ENCODE assay signal across 21 cellular contexts in the genomic region with DNA sequence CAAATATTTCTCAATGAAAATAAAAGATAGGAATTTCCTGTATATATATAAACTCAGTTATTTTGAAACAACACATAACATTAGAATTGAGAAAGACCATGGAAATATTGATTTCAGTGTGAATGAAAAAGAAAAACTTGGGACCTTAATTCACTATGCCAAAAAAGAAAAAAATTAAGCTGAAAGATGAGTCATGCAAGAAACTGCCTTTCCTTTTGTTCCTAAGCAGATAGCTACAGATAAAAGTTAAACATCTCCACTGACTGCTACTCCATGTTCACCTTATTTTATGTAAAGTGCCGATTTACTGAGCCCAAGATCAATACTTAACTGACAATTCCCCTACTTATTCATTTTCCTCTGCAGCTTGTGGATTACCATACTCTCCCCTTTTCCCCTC. TPM values are rescaled to one million over a fixed set of nuclear protein-coding genes. Genes with fewer than 3 reads are reported as not detected.
DNase-seq lines count a peak whose midpoint lies in the region; ATAC-seq, FAIRE-seq and TF ChIP-seq lines count a peak whose summit lies in the region.
"Had no signal": no experiment of that assay in that cellular context is flagged by ENCODE, and none has a peak within 500 bp of the region (broad histone marks: within the 10 kb centered on the region; RNA-seq: fewer than 3 reads in every experiment).

No MANE protein-coding gene starts in this region.

- H4K20me1 ChIP-seq in K562 (replicated peaks; ENCODE audit: control insufficient read depth, insufficient read depth, low read length): no peaks in the 10 kb centered on the region
- H4K20me1 ChIP-seq: BLaER1 had no signal

- H3K27ac ChIP-seq in HUES64 (ENCODE audit: low read depth, low read length) (peak overlapping the region; percentile 57; the same call in 1 of the 2 replicates), K562 (ENCODE audit: extremely low read depth, low read depth, low read length) (no peak overlapping the region), iPS-20b (ENCODE audit: low read length) (no peak overlapping the region)
- H3K27ac ChIP-seq: BLaER1, KMS-11 had no signal

- intact Hi-C loops in K562 (cut with micrococcal nuclease): no loop called here

- H3K27me3 ChIP-seq in HUES64 (ENCODE audit: insufficient read depth, low read length): no peaks in the 10 kb centered on the region
- no peaks in the 10 kb centered on the region for H3K27me3 ChIP-seq in K562 (ENCODE audit: control insufficient read depth in 2 of 2, insufficient read depth in 2 of 2, low read length in 2 of 2)
- no peaks in the 10 kb centered on the region for H3K27me3 ChIP-seq in iPS-20b (ENCODE audit: insufficient read depth, low read length)
- H3K27me3 ChIP-seq: BLaER1 had no signal

- no peak overlapping the region for H2AFZ ChIP-seq in K562 (ENCODE audit: low read depth, low read length)

- WGBS in HUES64: 53% methylated on average over 1 of the region's 1 CpG
- 0% methylated on average over 1 of the region's 1 CpG for WGBS in K562 (ENCODE audit: insufficient coverage, low coverage, missing lambda C conversion rate)

- BruUV-seq in K562 (replicated peaks; lab: Mats Ljungman, UMichigan): no TSS peak

- no peak for TF ChIP-seq EP300 in K562 (IDR thresholded peaks at IDR 0.05; ENCODE audit: low read length)

- in situ Hi-C loops in K562 (cut with MboI): no loop called here

- no peak overlapping the region for H3K4me2 ChIP-seq in K562 (ENCODE audit: insufficient read depth, low read length)
- H3K4me2 ChIP-seq: BLaER1, KMS-11 had no signal

- H3K9me3 ChIP-seq in HUES64 (ENCODE audit: insufficient read depth, low read depth, low read length): no peaks in the 10 kb centered on the region
- no peaks in the 10 kb centered on the region for H3K9me3 ChIP-seq in K562 (replicated peaks; ENCODE audit: control insufficient read depth, insufficient read depth, low read depth, low read length)
- H3K9me3 ChIP-seq in iPS-20b (ENCODE audit: insufficient read depth, low read depth, low read length): no peaks in the 10 kb centered on the region
- H3K9me3 ChIP-seq: BLaER1 had no signal

- H3K36me3 ChIP-seq in HUES64 (ENCODE audit: insufficient read depth, low read length): no peaks in the 10 kb centered on the region
- no peaks in the 10 kb centered on the region for H3K36me3 ChIP-seq in K562 (ENCODE audit: control insufficient read depth, insufficient read depth, low read length)
- H3K36me3 ChIP-seq in iPS-20b (ENCODE audit: insufficient read depth, low read depth, low read length): no peaks in the 10 kb centered on the region
- H3K36me3 ChIP-seq: BLaER1 had no signal

- H3K4me1 ChIP-seq in HUES64 (ENCODE audit: insufficient read depth, low read length) (peaks cover 31% of the 10 kb centered on the region), K562 (replicated peaks in 1 of 2; ENCODE audit: control insufficient read depth in 2 of 2, insufficient read depth in 2 of 2, low read length in 2 of 2) (no peaks in the 10 kb centered on the region), iPS-20b (ENCODE audit: insufficient read depth, low read length) (peaks cover 29% of the 10 kb centered on the region; the same call in 1 of the 2 replicates)
- H3K4me1 ChIP-seq: BLaER1 had no signal

- CTCF ChIA-PET in K562 (lab: Yijun Ruan, JAX; ENCODE audit: low intra/inter-chr PET ratio): no interaction called here

- no peak overlapping the region for H3K4me3 ChIP-seq in HUES64 (ENCODE audit: low read length)
- no peak overlapping the region for H3K4me3 ChIP-seq in K562
- no peak overlapping the region for H3K4me3 ChIP-seq in iPS-20b (ENCODE audit: low read length)
- H3K4me3 ChIP-seq: BLaER1 had no signal

- no peak for TF ChIP-seq POLR2A in K562 (conservative IDR thresholded peaks at IDR 0.05)

- H3K79me2 ChIP-seq in K562 (ENCODE audit: control insufficient read depth, insufficient read depth, low read length): no peaks in the 10 kb centered on the region

- no peak for TF ChIP-seq RAD21 in K562 (CRISPR knock-in tag; conservative IDR thresholded peaks at IDR 0.05 in 1 of 2, IDR thresholded peaks at IDR 0.05 in 1 of 2)

- POLR2A ChIA-PET in K562 (lab: Yijun Ruan, JAX): interaction anchor here (0.6 to 0.8 kb wide), 2 partner anchors 14 to 27 kb away, joined by 3 read pairs; no protein-coding TSS in a partner anchor

- no peaks in the 10 kb centered on the region for H3K9me1 ChIP-seq in K562 (ENCODE audit: control insufficient read depth, insufficient read depth, low read length)

- H3K9ac ChIP-seq in HUES64 (ENCODE audit: low read depth, low read length) (peak overlapping the region; percentile 28; the same call in 1 of the 2 replicates), K562 (ENCODE audit: insufficient read depth in 1 of 2, low read depth in 2 of 2, low read length in 2 of 2) (no peak overlapping the region), iPS-20b (ENCODE audit: low read depth, low read length) (peak overlapping the region; percentile 24; the same call in 1 of the 2 replicates)
- H3K9ac ChIP-seq: BLaER1, KMS-11 had no signal

- no peak for FAIRE-seq in K562 (lab: Jason Lieb, UNC)

- ATAC-seq in K562: no peak
- ATAC-seq: HCT116, Panc1 had no signal

- DNase-seq in K562 (ENCODE audit: extremely low read depth in 1 of 4, low spot score in 3 of 4) (no peak), hepatic stellate cell (ENCODE audit: low spot score) (no peak), hippocampal formation (lab: John Stamatoyannopoulos, UW) (no peak), HUDEP-2 (lab: John Stamatoyannopoulos, UW; ENCODE audit: unreplicated experiment in 76 of 76) (no peak)
- no peak for DNase-seq in activated CD8-positive, alpha-beta memory T cell treated with anti-CD3 and anti-CD28 coated beads, Interleukin-2, amount 50 U/mL, for 48 hours
- DNase-seq: ACHN; CD4-positive, alpha-beta T cell; COR-L47; DMS 273 treated with DMSO at 0.1 percent for 48 hours; DMS79 treated with DMSO at 0.1 percent for 48 hours; NCI-H1092 treated with DMSO at 0.1 percent for 48 hours; NCI-H2029 treated with DMSO at 0.1 percent for 48 hours; NCI-H226; NCI-H510A treated with DMSO at 0.1 percent for 48 hours; NCI-H748 treated with DMSO at 0.1 percent for 48 hours had no signal

- no peak for TF ChIP-seq CTCF in K562 (IDR thresholded peaks at IDR 0.05 in 2 of 3, conservative IDR thresholded peaks at IDR 0.05 in 1 of 3; ENCODE audit: insufficient read depth in 2 of 3, low read depth in 1 of 3, low read length in 3 of 3)

TF ChIP-seq in K562, 482 proteins besides CTCF, POLR2A, EP300 and RAD21 (continues in another document):
- TF ChIP-seq, protein P1, sequence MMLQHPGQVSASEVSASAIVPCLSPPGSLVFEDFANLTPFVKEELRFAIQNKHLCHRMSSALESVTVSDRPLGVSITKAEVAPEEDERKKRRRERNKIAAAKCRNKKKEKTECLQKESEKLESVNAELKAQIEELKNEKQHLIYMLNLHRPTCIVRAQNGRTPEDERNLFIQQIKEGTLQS (IDR thresholded peaks at IDR 0.05): peak; percentile 54; the same call in 1 of the 2 replicates
- TF ChIP-seq, protein P1 (CRISPR knock-in tag; conservative IDR thresholded peaks at IDR 0.05): no peak

RNA-seq across cellular contexts. Expression of gene YTHDC1, which starts 40.3 kb away (rescaled TPM):
- 68.3 TPM for polyA plus RNA-seq in HUES64 (2013, experiment 1 of 2)
- polyA plus RNA-seq in HUES64 (2013, experiment 2 of 2): 72.9 TPM
- total RNA-seq in K562 (2011; cell fraction: chromatin; rRNA removed; ENCODE audit: low replicate concordance): 52.5 and 164 TPM in 2 replicates
- 19.7 and 44.0 TPM in 2 replicates for total RNA-seq in K562 (2011; cell fraction: nucleolus; rRNA removed)
- 45.7 and 51.4 TPM in 2 replicates for total RNA-seq in K562 (2011; cell fraction: nucleoplasm; rRNA removed)
- total RNA-seq in K562 (2014; rRNA removed): 41.1 and 48.5 TPM in 2 replicates
- total RNA-seq in K562 (2014; rRNA removed; fragmentation: Illumina TruSeq; extraction: Trizol): 56.4 and 65.1 TPM in 2 replicates
- total RNA-seq in K562 (2015; rRNA removed; fragmentation: Illumina TruSeq; extraction: Trizol): 54.3 and 54.8 TPM in 2 replicates
- total RNA-seq in K562 (2021): 41.0 and 51.7 TPM in 2 replicates
- 52.1 and 55.7 TPM in 2 replicates for polyA plus RNA-seq in K562 (2011; rRNA removed)
- polyA plus RNA-seq in K562 (2011; cell fraction: cytosol; rRNA removed): 13.6 and 20.9 TPM in 2 replicates
- polyA plus RNA-seq in K562 (2011; cell fraction: nucleus; rRNA removed): 85.3 and 116 TPM in 2 replicates
- 30.7 and 55.3 TPM in 2 replicates for polyA plus RNA-seq in K562 (2012)
- 57.2 and 65.4 TPM in 2 replicates for polyA plus RNA-seq in K562 (2014; fragmentation: Illumina TruSeq; extraction: Trizol)
- polyA plus RNA-seq in K562 (2014; fragmentation: Nextera tagmentation; extraction: Ambion mirVana): 10 to 100 TPM in 1 of 2 experiments, 1 to 10 TPM in 1; 9.8 to 15.8 TPM
- polyA plus RNA-seq in K562 (2014; rRNA removed): 42.3 and 51.7 TPM in 2 replicates
- 95.4 and 105 TPM in 2 replicates for polyA minus RNA-seq in K562 (2011; rRNA and poly(A)+ RNA removed)
- polyA minus RNA-seq in K562 (2011; cell fraction: cytosol; rRNA and poly(A)+ RNA removed): 10.5 and 18.8 TPM in 2 replicates
- polyA minus RNA-seq in K562 (2011; cell fraction: nucleus; rRNA and poly(A)+ RNA removed): 59.4 and 137 TPM in 2 replicates

RNA-seq across cellular contexts. Expression of gene TMPRSS11E, which starts 57.1 kb away (rescaled TPM):
- 1.8 TPM for polyA plus RNA-seq in HUES64 (2013, experiment 1 of 2)
- polyA plus RNA-seq in HUES64 (2013, experiment 2 of 2): 2.0 TPM
- not detected in 2 replicates for total RNA-seq in K562 (2011; cell fraction: chromatin; rRNA removed; ENCODE audit: low replicate concordance)
- not detected in 2 replicates for total RNA-seq in K562 (2011; cell fraction: nucleolus; rRNA removed)
- not detected in 2 replicates for total RNA-seq in K562 (2011; cell fraction: nucleoplasm; rRNA removed)
- total RNA-seq in K562 (2014; rRNA removed) (not detected in 2 replicates), K562 (2014; rRNA removed; fragmentation: Illumina TruSeq; extraction: Trizol) (not detected in 2 replicates), K562 (2015; rRNA removed; fragmentation: Illumina TruSeq; extraction: Trizol) (not detected in 2 replicates), K562 (2021) (not detected in 2 replicates)
- polyA plus RNA-seq in K562 (2011; rRNA removed) (not detected in 2 replicates), K562 (2014; fragmentation: Illumina TruSeq; extraction: Trizol) (not detected in 2 replicates), K562 (2014; fragmentation: Nextera tagmentation; extraction: Ambion mirVana) (not detected), K562 (2014; rRNA removed) (not detected in 2 replicates)
- not detected in 2 replicates for polyA plus RNA-seq in K562 (2011; cell fraction: cytosol; rRNA removed)
- polyA plus RNA-seq in K562 (2011; cell fraction: nucleus; rRNA removed): not detected in 2 replicates
- polyA plus RNA-seq in K562 (2012): not detected in 2 replicates
- not detected in 2 replicates for polyA minus RNA-seq in K562 (2011; rRNA and poly(A)+ RNA removed)
- polyA minus RNA-seq in K562 (2011; cell fraction: cytosol; rRNA and poly(A)+ RNA removed): not detected in 2 replicates
- polyA minus RNA-seq in K562 (2011; cell fraction: nucleus; rRNA and poly(A)+ RNA removed): not detected in 2 replicates
- total RNA-seq: CD4-positive, alpha-beta T cell had no signal

Comparison
In these comparisons a context has a peak if more than half of its experiments do, and no peak if none do; other contexts are left out.
1. H3K9ac ChIP-seq: peak in HUES64 (single experiment) and iPS-20b (single experiment); none in K562 (0 of 2).